Comparison of ENCODE assay signal across 8 cellular contexts in the genomic region with DNA sequence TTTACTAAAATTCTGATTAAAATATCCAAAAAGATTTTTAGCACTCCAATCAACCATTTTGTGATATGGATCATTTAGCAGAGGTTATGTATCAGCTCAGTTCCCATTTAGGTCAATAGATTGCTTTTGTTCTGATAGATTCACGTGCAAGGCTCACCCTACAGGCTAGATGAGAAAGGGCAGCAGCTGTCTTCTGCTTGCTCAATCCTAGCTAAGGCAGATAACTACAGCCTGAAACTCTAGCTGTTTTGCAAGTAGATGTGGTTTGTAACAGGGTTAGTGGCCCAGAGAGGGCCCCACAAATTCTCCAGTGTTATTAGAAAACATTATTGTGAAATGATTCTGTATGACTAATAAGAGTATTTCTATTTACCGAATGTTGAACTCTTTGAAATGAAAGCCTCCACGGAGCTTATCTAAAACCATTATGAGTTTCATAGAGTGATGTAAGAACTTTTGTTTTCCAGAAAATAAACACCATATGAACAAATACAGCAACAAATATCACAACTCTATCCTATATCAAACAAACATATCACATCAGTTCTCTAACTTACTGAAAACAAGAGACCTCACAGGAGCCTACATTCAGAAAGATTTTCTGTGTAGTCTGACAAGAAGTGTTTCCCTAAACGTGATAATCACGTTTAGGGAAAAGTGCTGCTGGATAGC.
A peak's percentile ranks its signal among the peaks of the same experiment; 100 is the strongest.
DNase-seq lines count a peak whose midpoint lies in the region; ATAC-seq and TF ChIP-seq lines count a peak whose summit lies in the region.

No MANE protein-coding gene starts in this region.

- no peaks in the 10 kb centered on the region for H3K36me3 Mint-ChIP-seq in Calu3 (ENCODE audit: insufficient read depth, unreplicated experiment)

- no peak overlapping the region for H3K4me3 Mint-ChIP-seq in Calu3 (ENCODE audit: low read depth, unreplicated experiment)

- no peaks in the 10 kb centered on the region for H3K27me3 Mint-ChIP-seq in Calu3 (ENCODE audit: unreplicated experiment)

- H3K27ac Mint-ChIP-seq in Calu3 (ENCODE audit: unreplicated experiment): no peak overlapping the region

- H3K4me3 ChIP-seq in astrocyte of the cerebellum (ENCODE audit: low read depth, low read length) (no peak overlapping the region), aorta (ENCODE audit: low read length in 2 of 2) (no peak overlapping the region)

- H3K9me3 ChIP-seq in aorta (ENCODE audit: control insufficient read depth, low read length): no peaks in the 10 kb centered on the region

- no peaks in the 10 kb centered on the region for H3K9me3 Mint-ChIP-seq in Calu3 (ENCODE audit: low read depth, unreplicated experiment)

- no peaks in the 10 kb centered on the region for H3K27me3 ChIP-seq in aorta (ENCODE audit: control insufficient read depth in 1 of 2, insufficient read depth in 2 of 2, low read length in 1 of 2)

- intact Hi-C loops in Calu3 (cut with micrococcal nuclease; ENCODE audit: unreplicated experiment) (loop anchor here (10.0 kb wide), 1 partner anchor 58 kb away; no protein-coding TSS in a partner anchor), aorta (cut with DNase I) (no loop called here)

- H3K4me1 ChIP-seq in aorta (ENCODE audit: control insufficient read depth in 1 of 2, insufficient read depth in 2 of 2, low read length in 2 of 2): no peaks in the 10 kb centered on the region

- CTCF ChIA-PET in Calu3 (lab: Charles Lee): interaction anchor here (0.6 kb wide), 1 partner anchor 293 kb away, joined by 4 read pairs; no protein-coding TSS in a partner anchor

- H3K4me1 Mint-ChIP-seq in Calu3 (ENCODE audit: low read depth, unreplicated experiment): no peaks in the 10 kb centered on the region

- ATAC-seq in GM18870 (IDR thresholded peaks at IDR 0.05; ENCODE audit: unreplicated experiment) (peak; percentile 99), HG02981 (IDR thresholded peaks at IDR 0.05; ENCODE audit: unreplicated experiment) (peak; percentile 100), left lobe of liver (peak; percentile 53), aorta (ENCODE audit: low FRiP score) (peak; percentile 87)

- TF ChIP-seq CTCF in Calu3 (IDR thresholded peaks at IDR 0.05; ENCODE audit: unreplicated experiment) (no peak), astrocyte of the cerebellum (IDR thresholded peaks at IDR 0.05; ENCODE audit: low read depth, low read length, missing control alignments) (peak; percentile 24)

- BruUV-seq in Calu3 (replicated peaks; lab: Mats Ljungman, UMichigan): no TSS peak

- in situ Hi-C loops in astrocyte of the cerebellum (cut with HindIII; ENCODE audit: low sequenced_read_pairs): loop anchor here (25.0 kb wide), 1 partner anchor 195 kb away; no protein-coding TSS in a partner anchor

- DNase-seq in Calu3: peak; percentile 16
- DNase-seq in NCI-H345 (lab: John Stamatoyannopoulos, UW): peak; percentile 65
- peak; percentile 12 for DNase-seq in astrocyte of the cerebellum (ENCODE audit: low read depth)
- DNase-seq in left lobe of liver (ENCODE audit: low spot score): no peak
- no peak for DNase-seq in aorta
- no peak for DNase-seq in NOMO-1 (lab: John Stamatoyannopoulos, UW; ENCODE audit: unreplicated experiment in 2 of 2)

- H3K27ac ChIP-seq in aorta (ENCODE audit: low read depth in 1 of 2, low read length in 2 of 2): no peak overlapping the region

- no peaks in the 10 kb centered on the region for H3K36me3 ChIP-seq in aorta (ENCODE audit: control insufficient read depth in 1 of 2, insufficient read depth in 2 of 2, low read length in 1 of 2)

- WGBS in aorta, 2 donors: 23 to 28% methylated on average over 5 of the region's 5 CpGs

Comparison
In these comparisons a context has a peak if more than half of its experiments do, and no peak if none do; other contexts are left out.
1. DNase-seq: peak in Calu3 (single experiment), NCI-H345 (single experiment) and astrocyte of the cerebellum (single experiment); none in left lobe of liver (single experiment), aorta (0 of 2) and NOMO-1 (0 of 2).
2. Peak in every context shown above with its lines, with median percentiles within 50 percentile points of each other: ATAC-seq.